ENCODE assay signal across 8 cellular contexts in the genomic region with DNA sequence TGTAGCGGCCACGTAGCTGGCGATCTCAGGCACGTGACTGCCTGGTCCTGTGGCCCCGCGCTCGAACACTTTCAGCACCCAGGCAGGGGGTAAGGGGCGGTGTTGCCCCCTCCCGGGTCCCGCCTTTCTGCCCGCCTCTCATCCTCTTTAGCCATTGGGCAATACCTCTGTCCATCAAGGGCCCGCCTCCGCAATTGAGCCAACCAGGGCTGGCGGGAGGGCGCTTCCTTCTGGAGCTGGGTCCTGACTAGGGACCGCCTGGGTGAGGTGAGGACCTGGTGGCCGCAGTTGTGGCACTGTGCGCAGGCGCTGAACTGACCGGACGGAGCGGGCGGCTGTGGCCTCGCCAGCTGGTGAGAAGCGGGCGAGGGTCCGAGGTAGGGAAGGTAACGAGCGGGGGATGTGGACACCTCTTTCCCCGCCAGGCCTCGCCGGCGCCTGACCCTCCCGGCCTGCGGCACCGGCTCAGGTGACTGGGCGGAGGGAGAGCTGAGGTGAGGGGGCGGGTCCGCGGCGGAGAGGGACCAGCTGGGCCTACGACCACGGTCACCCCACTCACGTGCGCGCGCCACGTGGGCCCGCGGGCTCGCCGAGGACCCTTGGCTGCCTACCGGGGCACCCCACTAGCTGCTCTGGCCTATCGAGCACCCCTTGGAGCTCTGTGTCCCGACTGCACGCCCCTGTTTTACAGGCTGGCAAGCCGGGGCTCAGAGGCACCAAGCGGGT. TPM values are rescaled to one million over a fixed set of nuclear protein-coding genes. Genes with fewer than 3 reads are reported as not detected.
DNase-seq lines count a peak whose midpoint lies in the region; ATAC-seq and TF ChIP-seq lines count a peak whose summit lies in the region.

A gene with protein sequence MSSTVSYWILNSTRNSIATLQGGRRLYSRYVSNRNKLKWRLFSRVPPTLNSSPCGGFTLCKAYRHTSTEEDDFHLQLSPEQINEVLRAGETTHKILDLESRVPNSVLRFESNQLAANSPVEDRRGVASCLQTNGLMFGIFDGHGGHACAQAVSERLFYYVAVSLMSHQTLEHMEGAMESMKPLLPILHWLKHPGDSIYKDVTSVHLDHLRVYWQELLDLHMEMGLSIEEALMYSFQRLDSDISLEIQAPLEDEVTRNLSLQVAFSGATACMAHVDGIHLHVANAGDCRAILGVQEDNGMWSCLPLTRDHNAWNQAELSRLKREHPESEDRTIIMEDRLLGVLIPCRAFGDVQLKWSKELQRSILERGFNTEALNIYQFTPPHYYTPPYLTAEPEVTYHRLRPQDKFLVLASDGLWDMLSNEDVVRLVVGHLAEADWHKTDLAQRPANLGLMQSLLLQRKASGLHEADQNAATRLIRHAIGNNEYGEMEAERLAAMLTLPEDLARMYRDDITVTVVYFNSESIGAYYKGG (plus strand): TSS at position 228 of the 726 bp plus-strand sequence. CDS start 3,770 bp downstream, outside the sequence.

- TF ChIP-seq CTCF in GM13977 (IDR thresholded peaks at IDR 0.05; ENCODE audit: extremely low read depth, insufficient read depth, missing control alignments) (no peak), upper lobe of left lung (IDR thresholded peaks at IDR 0.05) (peak in 2 of 6 experiments; percentile 18 to 19)

- TF ChIP-seq POLR2A in upper lobe of left lung (IDR thresholded peaks at IDR 0.05) = peak in 3 of 4 donors; percentile 75 to 87 (median 82)

- H3K4me1 ChIP-seq in upper lobe of left lung = peaks cover 8 to 32% (median 20%) of the 10 kb centered on the region in 4 donors

- no peaks in the 10 kb centered on the region for H3K27me3 ChIP-seq in upper lobe of left lung

- DNase-seq in GM13977 (ENCODE audit: low spot score) (peak; percentile 93), NCI-H1436 (lab: John Stamatoyannopoulos, UW) (peak; percentile 89), amniotic stem cell (lab: John Stamatoyannopoulos, UW) (peak; percentile 86), left cardiac atrium (peak; percentile 96), posterior vena cava (ENCODE audit: low spot score) (peak; percentile 97), upper lobe of left lung (peak; percentile 93 to 97)

- H3K27ac ChIP-seq in upper lobe of left lung = peak within 1 kb of the TSS; percentile 67 to 92 (median 84)

- intact Hi-C loops in T-helper 1 cell treated with Interleukin-12 subunit alpha and Interleukin-12 subunit beta and Interleukin-4 antibody, amounts not matched to agents 30 ng/mL and 1 ng/mL, for 36 hours (cut with micrococcal nuclease) = loop anchor here (1.0 to 5.0 kb wide), 6 partner anchors 7 to 367 kb away; a partner anchor contains a TSS
- intact Hi-C loops in left cardiac atrium (cut with DNase I) = no loop called here
- intact Hi-C loops in posterior vena cava (cut with DNase I) = no loop called here

- H3K36me3 ChIP-seq in upper lobe of left lung = peaks cover 6 to 14% (median 12%) of the 10 kb centered on the region in 4 donors

- peak within 1 kb of the TSS; percentile 31 to 86 (median 74) for H3K4me3 ChIP-seq in upper lobe of left lung

- peak; percentile 96 for ATAC-seq in HG02840 (IDR thresholded peaks at IDR 0.05; ENCODE audit: low FRiP score, unreplicated experiment)
- peak; percentile 98 for ATAC-seq in left cardiac atrium
- ATAC-seq in upper lobe of left lung (ENCODE audit: low FRiP score in 2 of 2) = peak; percentile 96 to 99

- in situ Hi-C loops in GM13977 (cut with MboI; ENCODE audit: low pct_unique_long_range_greater_than_20kb, low sequenced_read_pairs, unreplicated experiment) = no loop called here

- 0% methylated on average over 37 of the region's 58 CpGs; no CpG with 5 or more reads in 1 of the 2 donors for WGBS in upper lobe of left lung, 2 donors

- peak in 1 of 4 donors; percentile 84 for TF ChIP-seq EP300 in upper lobe of left lung (IDR thresholded peaks at IDR 0.05)

- no peaks in the 10 kb centered on the region for H3K9me3 ChIP-seq in upper lobe of left lung

RNA-seq across cellular contexts. Expression of the gene that starts here (rescaled TPM):
- 30.8 and 32.6 TPM in 2 replicates for total RNA-seq in T-helper 1 cell treated with Interleukin-12 subunit alpha and Interleukin-12 subunit beta and Interleukin-4 antibody, amounts not matched to agents 30 ng/mL and 1 ng/mL, for 36 hours
- total RNA-seq in left cardiac atrium (1 to 10 TPM; 6.8 to 8.1 TPM), posterior vena cava (1 to 10 TPM; 5.0 to 5.5 TPM), upper lobe of left lung (10 to 100 TPM; 12.3 to 24.6 (median 17.4) TPM)

Comparison
In these comparisons a context has a peak if more than half of its experiments do, and no peak if none do; other contexts are left out.
1. Peak in every context shown above with its lines: DNase-seq, ATAC-seq, H3K4me3 ChIP-seq and H3K27ac ChIP-seq.